In the genomic region with DNA sequence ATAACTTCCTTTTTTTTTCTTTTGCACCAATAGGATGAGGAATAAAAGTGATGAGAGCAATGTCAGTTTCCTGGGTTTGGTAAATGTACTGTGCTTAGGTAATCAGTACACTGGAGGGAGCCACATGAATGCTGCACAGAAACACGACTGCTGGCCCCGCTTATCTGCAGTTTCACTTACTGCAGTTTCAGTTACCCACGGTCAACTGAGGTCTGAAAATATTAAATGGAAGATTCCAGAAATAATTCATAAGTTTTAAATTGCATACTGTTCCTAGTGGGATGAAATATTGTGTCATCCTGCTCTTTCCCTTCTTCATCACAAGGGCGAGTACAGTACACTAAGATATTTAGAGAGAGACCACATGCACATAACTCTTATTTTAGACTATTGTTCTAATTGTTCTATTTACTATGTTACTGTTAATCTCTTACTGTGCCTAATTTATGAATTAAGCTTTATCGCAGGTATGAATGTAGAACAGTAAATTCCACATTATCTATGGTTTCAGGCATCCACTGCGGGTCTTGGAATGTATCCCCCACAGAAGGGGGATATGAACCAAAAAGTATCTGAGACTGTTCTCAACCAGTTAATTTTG, we compare ENCODE assay signal across 8 cellular contexts. TPM values are rescaled to one million over a fixed set of nuclear protein-coding genes. Genes with fewer than 3 reads are reported as not detected.
DNase-seq lines count a peak whose midpoint lies in the region; ATAC-seq and TF ChIP-seq lines count a peak whose summit lies in the region.

No MANE protein-coding gene starts in this region.

- H3K9me3 ChIP-seq in Panc1 (ENCODE audit: control insufficient read depth, insufficient read depth, low read depth, low read length) (no peaks in the 10 kb centered on the region), duodenal mucosa (ENCODE audit: control insufficient read depth in 1 of 2, low read length in 2 of 2) (no peaks in the 10 kb centered on the region)

- H3K4me1 ChIP-seq in Panc1 (ENCODE audit: control insufficient read depth, insufficient read depth, low read length) = peaks cover 16% of the 10 kb centered on the region
- H3K4me1 ChIP-seq in duodenal mucosa (ENCODE audit: control insufficient read depth in 1 of 2, insufficient read depth in 2 of 2, low read length in 2 of 2) = peaks cover 16 to 25% of the 10 kb centered on the region in 2 donors

- BruUV-seq in Panc1 (replicated peaks; lab: Mats Ljungman, UMichigan) = no TSS peak

- H3K4me1 Mint-ChIP-seq in naive thymus-derived CD8-positive, alpha-beta T cell = peaks cover 8 to 15% (median 15%) of the 10 kb centered on the region in 4 donors

- H3K27ac ChIP-seq in Panc1 (ENCODE audit: low read length) (peak overlapping the region; percentile 84), duodenal mucosa (ENCODE audit: low read depth, low read length) (peak overlapping the region; percentile 70)

- no peaks in the 10 kb centered on the region for H3K9me3 Mint-ChIP-seq in naive thymus-derived CD8-positive, alpha-beta T cell

- H3K27me3 ChIP-seq in Panc1 (ENCODE audit: control insufficient read depth, insufficient read depth, low read length) (no peaks in the 10 kb centered on the region), duodenal mucosa (ENCODE audit: control insufficient read depth in 1 of 2, insufficient read depth in 2 of 2, low read length in 2 of 2) (no peaks in the 10 kb centered on the region)

- peak; percentile 55 for ATAC-seq in Panc1
- peak; percentile 77 to 89 for ATAC-seq in naive thymus-derived CD8-positive, alpha-beta T cell

- CTCF ChIA-PET in Panc1 (lab: Charles Lee) = interaction anchor here (0.6 to 1.7 kb wide), 3 partner anchors 15 to 86 kb away, joined by 3 to 6 read pairs (median 4); no protein-coding TSS in a partner anchor

- peak overlapping the region; percentile 54 to 84 (median 70) for H3K4me3 Mint-ChIP-seq in naive thymus-derived CD8-positive, alpha-beta T cell

- no peak; the same call in 1 of the 2 replicates for TF ChIP-seq CTCF in Panc1 (IDR thresholded peaks at IDR 0.05)

- DNase-seq in activated CD4-positive, alpha-beta T cell treated with anti-CD3 and anti-CD28 coated beads for 48 hours = peak; percentile 29
- no peak for DNase-seq in activated CD4-positive, alpha-beta T cell treated with anti-CD3 and anti-CD28 coated beads for 1 hour
- no peak for DNase-seq in Panc1 (ENCODE audit: low read depth, low spot score)
- DNase-seq in naive thymus-derived CD8-positive, alpha-beta T cell = peak in 3 of 10 donors; percentile 25 to 39 (median 26)
- DNase-seq in middle frontal gyrus (ENCODE audit: extremely low spot score, low spot score) = no peak
- no peak for DNase-seq in central memory CD4-positive, alpha-beta T cell
- no peak for DNase-seq in germinal center (ENCODE audit: low spot score)

- peak overlapping the region in 2 of 10 donors; percentile 40 to 53 for H3K27ac Mint-ChIP-seq in naive thymus-derived CD8-positive, alpha-beta T cell

- H3K36me3 ChIP-seq in Panc1 (ENCODE audit: control insufficient read depth, insufficient read depth, low read length) (no peaks in the 10 kb centered on the region), duodenal mucosa (ENCODE audit: control insufficient read depth in 1 of 2, insufficient read depth in 2 of 2, low read length in 2 of 2) (peaks cover 9 to 12% of the 10 kb centered on the region in 2 donors)

- intact Hi-C loops in Panc1 (cut with micrococcal nuclease; ENCODE audit: unreplicated experiment) = no loop called here

- H3K27me3 Mint-ChIP-seq in naive thymus-derived CD8-positive, alpha-beta T cell = no peaks in the 10 kb centered on the region

- H3K4me3 ChIP-seq in Panc1 (ENCODE audit: low read depth in 2 of 2, low read length in 2 of 2) (peak overlapping the region; percentile 27 to 58), duodenal mucosa (ENCODE audit: low read depth in 1 of 2, low read length in 2 of 2) (peak overlapping the region; percentile 50 to 61)

- POLR2A ChIA-PET in Panc1 (lab: Charles Lee) = no interaction called here
- POLR2A ChIA-PET in naive thymus-derived CD8-positive, alpha-beta T cell (lab: Charles Lee) = interaction anchor here (0.9 kb wide), 1 partner anchor 16 kb away, joined by 3 read pairs; no protein-coding TSS in a partner anchor

- peaks cover 0 to 10% (median 0%) of the 10 kb centered on the region in 3 donors for H3K36me3 Mint-ChIP-seq in naive thymus-derived CD8-positive, alpha-beta T cell

- in situ Hi-C loops in Panc1 (cut with HindIII; ENCODE audit: low pct_unique_long_range_greater_than_20kb, low sequenced_read_pairs) = no loop called here

- peak overlapping the region; percentile 7 to 56 for H3K9ac ChIP-seq in duodenal mucosa (ENCODE audit: low read depth in 1 of 2, low read length in 2 of 2)

RNA-seq across cellular contexts. Expression of a gene that starts 6.4 kb away (rescaled TPM):
- total RNA-seq in Panc1 (2021; ENCODE audit: unreplicated experiment) = 361 TPM
- polyA plus RNA-seq in Panc1 (2012; ENCODE audit: insufficient read length) = 472 TPM
- total RNA-seq in naive thymus-derived CD8-positive, alpha-beta T cell = 10 to 100 TPM; 50.5 to 54.4 TPM
- 10 to 100 TPM; 51.5 to 90.6 (median 88.6) TPM for polyA plus RNA-seq in naive thymus-derived CD8-positive, alpha-beta T cell

RNA-seq across cellular contexts. Expression of a gene that starts 23.4 kb away (rescaled TPM):
- 160 TPM for total RNA-seq in Panc1 (2021; ENCODE audit: unreplicated experiment)
- polyA plus RNA-seq in Panc1 (2012; ENCODE audit: insufficient read length) = 162 TPM
- total RNA-seq in naive thymus-derived CD8-positive, alpha-beta T cell = 10 to 100 TPM; 30.5 to 34.6 TPM
- polyA plus RNA-seq in naive thymus-derived CD8-positive, alpha-beta T cell = 1 to 10 TPM; 6.1 to 9.4 (median 6.2) TPM

RNA-seq across cellular contexts. Expression of a gene that starts 37.8 kb away (rescaled TPM):
- 1.5 TPM for total RNA-seq in Panc1 (2021; ENCODE audit: unreplicated experiment)
- polyA plus RNA-seq in Panc1 (2012; ENCODE audit: insufficient read length) = 1.1 TPM
- total RNA-seq in naive thymus-derived CD8-positive, alpha-beta T cell = not detected
- not detected for polyA plus RNA-seq in naive thymus-derived CD8-positive, alpha-beta T cell
